Comparison of ENCODE assay signal across 14 cellular contexts in the genomic region with DNA sequence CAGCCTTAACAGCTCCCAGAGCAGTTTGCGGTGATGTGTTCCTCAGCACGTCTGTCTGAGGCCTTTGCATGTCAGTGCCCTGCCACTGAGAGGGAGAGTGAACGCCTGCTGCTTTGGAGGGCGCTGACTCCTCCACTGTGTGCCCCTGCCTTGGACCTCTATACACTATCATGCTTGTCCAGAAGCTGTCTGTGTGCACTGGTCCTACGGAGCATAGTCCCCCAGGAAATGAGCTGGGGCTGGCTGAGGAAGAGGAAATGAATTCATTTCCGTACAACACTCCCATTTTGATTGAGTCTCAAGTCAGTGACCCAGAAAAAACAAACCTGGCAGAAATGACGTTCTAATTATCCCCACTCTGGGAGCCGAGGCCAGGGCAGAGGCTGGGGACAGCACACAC.
DNase-seq lines count a peak whose midpoint lies in the region; ATAC-seq, FAIRE-seq and TF ChIP-seq lines count a peak whose summit lies in the region.
"Had no signal": no experiment of that assay in that cellular context is flagged by ENCODE, and none has a peak within 500 bp of the region (broad histone marks: within the 10 kb centered on the region; RNA-seq: fewer than 3 reads in every experiment).

No MANE protein-coding gene starts in this region.

- H3K4me3 Mint-ChIP-seq in nephron progenitor cell: no peak overlapping the region
- H3K4me3 Mint-ChIP-seq in activated T-cell treated with anti-CD3 and anti-CD28 coated beads, Interleukin-2, amount 50 U/mL, for 72 hours: no peak overlapping the region

- H3K27ac ChIP-seq in BLaER1: peak overlapping the region; percentile 19
- no peak overlapping the region for H3K27ac ChIP-seq in GM12878 (ENCODE audit: control insufficient read depth, insufficient read depth)
- H3K27ac ChIP-seq: SK-N-MC had no signal

- H3K9ac ChIP-seq in BLaER1 (no peak overlapping the region), GM12878 (ENCODE audit: control insufficient read depth, insufficient read depth, low read length) (no peak overlapping the region)

- WGBS in GM12878 (ENCODE audit: insufficient coverage, insufficient replicate concordance, low lambda C conversion rate, missing lambda C conversion rate): 19% methylated on average over 8 of the region's 8 CpGs

- no peak for TF ChIP-seq RAD21 in GM12878 (IDR thresholded peaks at IDR 0.05; ENCODE audit: insufficient read depth, low read depth, low read length)

- CTCF ChIA-PET in GM12878 (lab: Yijun Ruan, JAX): interaction anchor here (1.3 kb wide), 1 partner anchor 20 kb away, joined by 4 read pairs; no protein-coding TSS in a partner anchor

- TF ChIP-seq CTCF in GM12878 (IDR thresholded peaks at IDR 0.05 in 2 of 3, conservative IDR thresholded peaks at IDR 0.05 in 1 of 3; ENCODE audit: control insufficient read depth in 2 of 3, extremely low read depth in 1 of 3, insufficient read depth in 1 of 3, low read depth in 3 of 3, low read length in 3 of 3): no peak
- TF ChIP-seq CTCF in nephron progenitor cell (IDR thresholded peaks at IDR 0.05): no peak

- H4K20me1 ChIP-seq in BLaER1 (no peaks in the 10 kb centered on the region), GM12878 (ENCODE audit: control insufficient read depth, insufficient read depth) (no peaks in the 10 kb centered on the region)

- no peak for FAIRE-seq in GM12878 (lab: Jason Lieb, UNC)
- FAIRE-seq: K562 had no signal

- RAD21 ChIA-PET in GM12878 (lab: Charles Lee; ENCODE audit: unreplicated experiment): interaction anchor here (1.0 to 1.1 kb wide), 4 partner anchors 9 to 62 kb away, joined by 3 to 4 read pairs (median 3); no protein-coding TSS in a partner anchor

- H3K9me3 Mint-ChIP-seq in nephron progenitor cell: peaks cover 19% of the 10 kb centered on the region
- H3K9me3 Mint-ChIP-seq in activated T-cell treated with anti-CD3 and anti-CD28 coated beads, Interleukin-2, amount 50 U/mL, for 72 hours: peaks cover 0 to 1% of the 10 kb centered on the region in 2 donors

- POLR2A ChIA-PET in GM12878 (lab: Charles Lee): interaction anchor here (0.6 kb wide), 1 partner anchor 221 kb away, joined by 5 read pairs; no protein-coding TSS in a partner anchor

- peak overlapping the region; percentile 65 for H3K27ac Mint-ChIP-seq in nephron progenitor cell
- H3K27ac Mint-ChIP-seq in activated T-cell treated with anti-CD3 and anti-CD28 coated beads, Interleukin-2, amount 50 U/mL, for 72 hours: no peak overlapping the region

- intact Hi-C loops in GM12878 (cut with micrococcal nuclease; ENCODE audit: unreplicated experiment): no loop called here

- ATAC-seq in GM12878: peak; percentile 38; the same call in 2 of the 3 replicates
- no peak for ATAC-seq in activated T-cell treated with anti-CD3 and anti-CD28 coated beads, Interleukin-2, amount 50 U/mL, for 72 hours (replicated peaks in 1 of 2)
- ATAC-seq: K562 had no signal

- no peak for TF ChIP-seq POLR2A in GM12878 (IDR thresholded peaks at IDR 0.05; ENCODE audit: low read depth, low read length)

- peaks cover 8% of the 10 kb centered on the region; the same call in 1 of the 2 replicates for H3K9me3 ChIP-seq in BLaER1
- H3K9me3 ChIP-seq in GM12878 (replicated peaks; ENCODE audit: control insufficient read depth, insufficient read depth, low read length): no peaks in the 10 kb centered on the region
- H3K9me3 ChIP-seq: Caco-2 had no signal

- H3K79me2 ChIP-seq in GM12878 (ENCODE audit: control insufficient read depth, insufficient read depth, low read length): no peaks in the 10 kb centered on the region

- H3K4me1 ChIP-seq in BLaER1 (peaks cover 13% of the 10 kb centered on the region), GM12878 (ENCODE audit: control insufficient read depth, insufficient read depth, low read length) (no peaks in the 10 kb centered on the region)
- H3K4me1 ChIP-seq: Caco-2 had no signal

- H3K4me3 ChIP-seq in BLaER1: 0 out of 2 replicates have a peak overlapping the region, but pooled peaks have one; percentile 13
- no peak overlapping the region for H3K4me3 ChIP-seq in GM12878
- H3K4me3 ChIP-seq: K562, SK-N-MC had no signal

- SMC1A ChIA-PET in GM12878 (lab: Charles Lee; ENCODE audit: uncharacterized antibody, unreplicated experiment): interaction anchor here (0.5 to 2.2 kb wide), 8 partner anchors 9 to 112 kb away, joined by 3 to 8 read pairs (median 3); no protein-coding TSS in a partner anchor

- H3K4me1 Mint-ChIP-seq in nephron progenitor cell: peaks cover 18% of the 10 kb centered on the region
- H3K4me1 Mint-ChIP-seq in activated T-cell treated with anti-CD3 and anti-CD28 coated beads, Interleukin-2, amount 50 U/mL, for 72 hours (ENCODE audit: low read depth): no peaks in the 10 kb centered on the region

- H3K36me3 ChIP-seq in BLaER1 (no peaks in the 10 kb centered on the region), GM12878 (ENCODE audit: control insufficient read depth in 2 of 2, insufficient read depth in 2 of 2, low read length in 1 of 2) (no peaks in the 10 kb centered on the region)

- H3K4me2 ChIP-seq in BLaER1: peak overlapping the region; percentile 47
- H3K4me2 ChIP-seq in GM12878 (ENCODE audit: control insufficient read depth, insufficient read depth): no peak overlapping the region

- no peak for TF ChIP-seq EP300 in GM12878 (IDR thresholded peaks at IDR 0.05; ENCODE audit: borderline replicate concordance in 1 of 2, control insufficient read depth in 1 of 2, low read depth in 2 of 2, low read length in 2 of 2)

- peak; percentile 25 for DNase-seq in KBM-7
- no peak for DNase-seq in GM12878 (ENCODE audit: low read depth, low spot score)
- no peak for DNase-seq in nephron progenitor cell
- DNase-seq in activated effector memory CD4-positive, alpha-beta T cell treated with Interleukin-2 at 50 U/mL for 16 hours: no peak
- DNase-seq in SIG-M5 (lab: John Stamatoyannopoulos, UW): no peak
- no peak for DNase-seq in activated T-cell treated with anti-CD3 and anti-CD28 coated beads, Interleukin-2, amount 50 U/mL, for 72 hours
- DNase-seq: Caco-2, DMS153, GOT3, NCI-H1436, NCI-H526 treated with DMSO at 0.1 percent for 48 hours had no signal

- no TSS peak for BruUV-seq in GM12878 (replicated peaks; lab: Mats Ljungman, UMichigan)

- no peaks in the 10 kb centered on the region for H3K27me3 Mint-ChIP-seq in nephron progenitor cell (ENCODE audit: low read depth, poor library complexity)
- no peaks in the 10 kb centered on the region for H3K27me3 Mint-ChIP-seq in activated T-cell treated with anti-CD3 and anti-CD28 coated beads, Interleukin-2, amount 50 U/mL, for 72 hours (ENCODE audit: low read depth)

- in situ Hi-C loops in KBM-7 (cut with MboI; ENCODE audit: low pct_unique_long_range_greater_than_20kb, low sequenced_read_pairs): no loop called here
- in situ Hi-C loops in GM12878 (cut with MboI): no loop called here

- peaks cover 94% of the 10 kb centered on the region for H3K27me3 ChIP-seq in BLaER1
- no peaks in the 10 kb centered on the region for H3K27me3 ChIP-seq in GM12878 (replicated peaks in 1 of 2; ENCODE audit: control insufficient read depth in 2 of 2, insufficient read depth in 2 of 2, low read length in 1 of 2)

- H3K36me3 Mint-ChIP-seq in nephron progenitor cell (ENCODE audit: low read depth): peaks cover 7% of the 10 kb centered on the region
- H3K36me3 Mint-ChIP-seq in activated T-cell treated with anti-CD3 and anti-CD28 coated beads, Interleukin-2, amount 50 U/mL, for 72 hours (ENCODE audit: insufficient read depth in 2 of 2): no peaks in the 10 kb centered on the region

- H2AFZ ChIP-seq in GM12878 (ENCODE audit: control insufficient read depth, low read depth, low read length): no peak overlapping the region

TF ChIP-seq in GM12878, 131 proteins besides CTCF, POLR2A, EP300 and RAD21:
- TF ChIP-seq ZZZ3 (IDR thresholded peaks at IDR 0.05; ENCODE audit: control insufficient read depth, insufficient read length, low read depth): no peak
- TF ChIP-seq SMAD5 (IDR thresholded peaks at IDR 0.05; ENCODE audit: low read depth): no peak
